In the genomic region with DNA sequence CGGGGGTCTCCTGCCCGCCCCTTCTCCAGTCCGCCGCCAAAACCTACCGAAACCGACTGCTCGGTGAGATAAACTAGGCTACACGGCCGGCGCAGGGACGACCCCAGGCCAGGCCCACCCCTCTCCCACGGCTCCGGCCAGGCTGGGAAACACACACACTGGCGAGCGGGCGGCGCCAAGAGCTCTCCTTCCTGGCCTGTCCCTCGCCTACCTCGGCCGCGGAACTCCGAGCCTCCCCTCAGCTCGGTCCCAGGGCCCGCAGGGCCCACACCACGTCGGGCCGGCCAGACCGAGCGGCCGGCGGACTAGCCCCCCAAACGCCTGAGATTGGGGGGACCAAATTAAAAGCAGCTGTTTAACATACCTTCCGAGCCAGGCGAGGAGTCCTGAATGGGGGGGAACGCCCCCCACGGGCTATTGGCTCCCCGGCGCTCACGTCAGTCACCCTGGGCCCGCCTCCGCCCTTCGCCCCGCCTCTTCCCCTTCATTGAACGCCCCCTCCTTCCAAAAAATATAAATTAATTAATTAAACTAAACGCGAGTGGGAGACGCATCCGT, we compare ENCODE assay signal across 8 cellular contexts. TPM values are rescaled to one million over a fixed set of nuclear protein-coding genes. Genes with fewer than 3 reads are reported as not detected.
A peak's percentile ranks its signal among the peaks of the same experiment; 100 is the strongest.
DNase-seq lines count a peak whose midpoint lies in the region; ATAC-seq and TF ChIP-seq lines count a peak whose summit lies in the region.

No MANE protein-coding gene starts in this region.

- WGBS in heart left ventricle, 4 donors: 0 to 1% (median 0%) methylated on average over 29 to 48 of the region's 48 CpGs
- WGBS in tibial nerve, 2 donors: 0% methylated on average over 45 to 47 of the region's 48 CpGs

- peaks cover 0 to 23% (median 14%) of the 10 kb centered on the region in 12 donors for H3K4me1 ChIP-seq in heart left ventricle
- peaks cover 0 to 21% (median 5%) of the 10 kb centered on the region in 4 donors for H3K4me1 ChIP-seq in tibial nerve

- H3K9me3 ChIP-seq in heart left ventricle: no peaks in the 10 kb centered on the region
- no peaks in the 10 kb centered on the region for H3K9me3 ChIP-seq in tibial nerve

- TF ChIP-seq EP300 in tibial nerve (IDR thresholded peaks at IDR 0.05): peak; percentile 78 to 93

- intact Hi-C loops in heart left ventricle (cut with DNase I): loop anchor here in 3 of 10 donors (5.0 to 10.0 kb wide), 3 partner anchors 122 to 189 kb away; partner anchors contain the start of genes IMP3 (in 2 of the 3), SNX33 (in 2 of the 3), PTPN9 (in 1 of the 3) and SNUPN (in 1 of the 3)

- H3K4me3 ChIP-seq in GM06990 (replicated peaks; ENCODE audit: low read depth, low read length): peak overlapping the region; percentile 93
- peak overlapping the region; percentile 84 to 98 (median 95) for H3K4me3 ChIP-seq in heart left ventricle
- peak overlapping the region; percentile 72 to 94 (median 84) for H3K4me3 ChIP-seq in tibial nerve

- ATAC-seq in heart left ventricle (peak in 2 of 4 donors; percentile 8 to 14), GM21423 (IDR thresholded peaks at IDR 0.05; ENCODE audit: unreplicated experiment) (no peak)

- H3K36me3 ChIP-seq in GM06990 (ENCODE audit: control insufficient read depth, insufficient read depth, low read length): no peaks in the 10 kb centered on the region
- no peaks in the 10 kb centered on the region for H3K36me3 ChIP-seq in heart left ventricle
- no peaks in the 10 kb centered on the region for H3K36me3 ChIP-seq in tibial nerve

- DNase-seq in GM06990 (ENCODE audit: extremely low read depth, insufficient read length) (peak; percentile 85), NCI-H1092 treated with DMSO at 0.1 percent for 48 hours (lab: John Stamatoyannopoulos, UW) (peak; percentile 51), T-helper 1 cell (peak; percentile 77 to 87 (median 83)), amniotic epithelial cell (ENCODE audit: low read depth) (peak; percentile 62), heart left ventricle (peak; percentile 90 to 93 (median 91)), pons (ENCODE audit: low spot score) (peak; percentile 87), tibial nerve (ENCODE audit: low spot score in 2 of 2) (peak; percentile 83 to 91)

- no peak for TF ChIP-seq CTCF in GM06990 (IDR thresholded peaks at IDR 0.05; ENCODE audit: insufficient read depth, low read length, poor library complexity, severe bottlenecking)
- no peak for TF ChIP-seq CTCF in heart left ventricle (IDR thresholded peaks at IDR 0.05)
- no peak for TF ChIP-seq CTCF in tibial nerve (IDR thresholded peaks at IDR 0.05)

- H3K27me3 ChIP-seq in GM06990 (replicated peaks; ENCODE audit: control insufficient read depth, insufficient read depth, low read length): no peaks in the 10 kb centered on the region
- H3K27me3 ChIP-seq in heart left ventricle: no peaks in the 10 kb centered on the region
- H3K27me3 ChIP-seq in tibial nerve: no peaks in the 10 kb centered on the region

- H3K27ac ChIP-seq in heart left ventricle (peak overlapping the region; percentile 90 to 100 (median 98)), tibial nerve (peak overlapping the region; percentile 90 to 99 (median 96))

- TF ChIP-seq POLR2A in heart left ventricle (IDR thresholded peaks at IDR 0.05) (peak in 1 of 2 donors; percentile 69), tibial nerve (IDR thresholded peaks at IDR 0.05) (peak; percentile 49 to 82)

RNA-seq across cellular contexts. Expression of gene SIN3A, which starts 4.0 kb away (rescaled TPM):
- 10 to 100 TPM; 17.1 to 43.5 (median 31.8) TPM for total RNA-seq in heart left ventricle
- polyA plus RNA-seq in heart left ventricle: 10 to 100 TPM in 1 of 2 donors, 1 to 10 TPM in 1; 5.6 to 17.7 TPM
- total RNA-seq in tibial nerve: 10 to 100 TPM; 40.2 to 59.4 (median 43.1) TPM
